ENCODE assay signal across 11 cellular contexts in the genomic region with DNA sequence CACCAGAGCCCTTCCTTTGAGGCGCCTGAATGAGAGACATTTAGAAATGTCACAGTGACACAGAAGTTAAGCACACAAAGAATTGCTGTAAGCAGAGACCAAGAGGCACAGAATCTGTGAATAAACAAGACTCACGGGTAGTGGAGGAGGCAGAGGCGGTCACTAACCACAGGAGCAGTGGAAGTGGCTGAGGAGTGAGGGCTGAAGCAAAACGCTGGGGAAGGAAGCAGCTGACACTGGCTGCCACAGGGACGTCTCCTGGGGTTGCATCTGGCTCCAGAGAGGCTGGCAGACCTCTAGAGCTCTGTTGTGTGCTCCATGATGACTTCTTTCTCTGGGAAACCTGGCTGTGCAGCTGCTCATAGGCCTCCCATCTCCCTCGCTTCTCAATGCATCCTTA.
DNase-seq lines count a peak whose midpoint lies in the region; ATAC-seq and TF ChIP-seq lines count a peak whose summit lies in the region.
"Had no signal": no experiment of that assay in that cellular context is flagged by ENCODE, and none has a peak within 500 bp of the region (broad histone marks: within the 10 kb centered on the region; RNA-seq: fewer than 3 reads in every experiment).

No MANE protein-coding gene starts in this region.

- no peaks in the 10 kb centered on the region for H3K36me3 Mint-ChIP-seq in activated T-cell treated with anti-CD3 and anti-CD28 coated beads, Interleukin-2, amount 50 U/mL, for 72 hours (ENCODE audit: insufficient read depth in 2 of 2)
- H3K36me3 Mint-ChIP-seq in glutamatergic neuron (ENCODE audit: unreplicated experiment) = no peaks in the 10 kb centered on the region
- H3K36me3 Mint-ChIP-seq: CD4-positive, CD25-positive, alpha-beta regulatory T cell had no signal

- intact Hi-C loops in left cardiac atrium (cut with DNase I) = no loop called here

- DNase-seq in activated T-cell treated with anti-CD3 and anti-CD28 coated beads, Interleukin-2, amount 50 U/mL, for 72 hours = no peak
- no peak for DNase-seq in activated T-cell treated with anti-CD3 and anti-CD28 coated beads, Interleukin-2, amount 50 U/mL, for 1 hour
- peak; percentile 25 for DNase-seq in RPMI7951 (ENCODE audit: low read depth)
- DNase-seq in glutamatergic neuron = peak; percentile 64
- DNase-seq in superior temporal gyrus (ENCODE audit: extremely low spot score) = peak; percentile 75
- no peak for DNase-seq in left cardiac atrium
- DNase-seq: activated naive CD4-positive, alpha-beta T cell treated with Interleukin-2 at 50 U/mL for 16 hours; CD4-positive, CD25-positive, alpha-beta regulatory T cell; T1000 had no signal

- no peaks in the 10 kb centered on the region for H3K4me1 Mint-ChIP-seq in activated T-cell treated with anti-CD3 and anti-CD28 coated beads, Interleukin-2, amount 50 U/mL, for 72 hours (ENCODE audit: low read depth)
- H3K4me1 Mint-ChIP-seq in glutamatergic neuron (ENCODE audit: low read depth, unreplicated experiment) = peaks cover 11% of the 10 kb centered on the region

- no peak overlapping the region for H3K27ac Mint-ChIP-seq in activated T-cell treated with anti-CD3 and anti-CD28 coated beads, Interleukin-2, amount 50 U/mL, for 72 hours
- H3K27ac Mint-ChIP-seq in glutamatergic neuron (ENCODE audit: unreplicated experiment) = peak overlapping the region; percentile 72
- H3K27ac Mint-ChIP-seq: CD4-positive, CD25-positive, alpha-beta regulatory T cell had no signal

- peaks cover 0 to 2% of the 10 kb centered on the region in 2 donors for H3K9me3 Mint-ChIP-seq in activated T-cell treated with anti-CD3 and anti-CD28 coated beads, Interleukin-2, amount 50 U/mL, for 72 hours
- peaks cover 3% of the 10 kb centered on the region for H3K9me3 Mint-ChIP-seq in glutamatergic neuron (ENCODE audit: unreplicated experiment)

- H3K4me3 Mint-ChIP-seq in activated T-cell treated with anti-CD3 and anti-CD28 coated beads, Interleukin-2, amount 50 U/mL, for 72 hours = no peak overlapping the region
- no peak overlapping the region for H3K4me3 Mint-ChIP-seq in glutamatergic neuron (ENCODE audit: unreplicated experiment)
- H3K4me3 Mint-ChIP-seq: CD4-positive, CD25-positive, alpha-beta regulatory T cell had no signal

- peak; percentile 51 to 54 for ATAC-seq in activated T-cell treated with anti-CD3 and anti-CD28 coated beads, Interleukin-2, amount 50 U/mL, for 72 hours (replicated peaks in 1 of 2)
- ATAC-seq in HG02884 (IDR thresholded peaks at IDR 0.05; ENCODE audit: unreplicated experiment) (no peak), left cardiac atrium (no peak), GM21515 (IDR thresholded peaks at IDR 0.05; ENCODE audit: unreplicated experiment) (no peak)

- peaks cover 8% of the 10 kb centered on the region for H3K27me3 Mint-ChIP-seq in activated T-cell treated with anti-CD3 and anti-CD28 coated beads, Interleukin-2, amount 50 U/mL, for 72 hours (ENCODE audit: low read depth)
- peaks cover 7% of the 10 kb centered on the region for H3K27me3 Mint-ChIP-seq in glutamatergic neuron (ENCODE audit: unreplicated experiment)

- TF ChIP-seq CTCF in glutamatergic neuron (IDR thresholded peaks at IDR 0.05; ENCODE audit: partially characterized antibody, unreplicated experiment) = no peak

Comparison
In these comparisons a context has a peak if more than half of its experiments do, and no peak if none do; other contexts are left out.
1. ATAC-seq: peak in activated T-cell treated with anti-CD3 and anti-CD28 coated beads, Interleukin-2, amount 50 U/mL, for 72 hours (2 of 2); none in HG02884 (single experiment), left cardiac atrium (0 of 2) and GM21515 (single experiment).
2. DNase-seq: peak in RPMI7951 (single experiment), glutamatergic neuron (single experiment) and superior temporal gyrus (single experiment); none in activated T-cell treated with anti-CD3 and anti-CD28 coated beads, Interleukin-2, amount 50 U/mL, for 72 hours (0 of 2), activated T-cell treated with anti-CD3 and anti-CD28 coated beads, Interleukin-2, amount 50 U/mL, for 1 hour (single experiment) and left cardiac atrium (single experiment).